ENCODE assay signal across 1 cellular context in genomic region chr9:88775559-88775958, GRCh38.
TF ChIP-seq lines count a peak whose summit lies in the region.

No MANE protein-coding gene starts in this region.

TF ChIP-seq in HepG2, 621 proteins besides CTCF, POLR2A, EP300 and RAD21 (continued from another document):
- TF ChIP-seq AFF4 (CRISPR knock-in tag; IDR thresholded peaks at IDR 0.05) (no peak), ATF7 (IDR thresholded peaks at IDR 0.05) (0 out of 2 replicates have a peak, but pooled peaks have one; percentile 11), ATF7 (CRISPR knock-in tag; IDR thresholded peaks at IDR 0.05) (no peak), SP140L (CRISPR knock-in tag; IDR thresholded peaks at IDR 0.05; ENCODE audit: borderline replicate concordance) (no peak), SP5 (CRISPR knock-in tag; IDR thresholded peaks at IDR 0.05; ENCODE audit: borderline replicate concordance, low read depth) (no peak), ZMYM4 (CRISPR knock-in tag; IDR thresholded peaks at IDR 0.05) (no peak), IKZF4 (CRISPR knock-in tag; IDR thresholded peaks at IDR 0.05; ENCODE audit: borderline replicate concordance, low read depth, not compliant biosample characterization) (no peak), RXRB (CRISPR knock-in tag; IDR thresholded peaks at IDR 0.05; ENCODE audit: borderline replicate concordance) (no peak), CSRNP1 (CRISPR knock-in tag; IDR thresholded peaks at IDR 0.05) (no peak), RBAK (CRISPR knock-in tag; IDR thresholded peaks at IDR 0.05) (no peak), ZNF207 (IDR thresholded peaks at IDR 0.05; ENCODE audit: borderline replicate concordance) (no peak), NFE2L2 (IDR thresholded peaks at IDR 0.05; ENCODE audit: low read length) (peak; percentile 12; the same call in 1 of the 2 replicates)
- TF ChIP-seq, protein P1, sequence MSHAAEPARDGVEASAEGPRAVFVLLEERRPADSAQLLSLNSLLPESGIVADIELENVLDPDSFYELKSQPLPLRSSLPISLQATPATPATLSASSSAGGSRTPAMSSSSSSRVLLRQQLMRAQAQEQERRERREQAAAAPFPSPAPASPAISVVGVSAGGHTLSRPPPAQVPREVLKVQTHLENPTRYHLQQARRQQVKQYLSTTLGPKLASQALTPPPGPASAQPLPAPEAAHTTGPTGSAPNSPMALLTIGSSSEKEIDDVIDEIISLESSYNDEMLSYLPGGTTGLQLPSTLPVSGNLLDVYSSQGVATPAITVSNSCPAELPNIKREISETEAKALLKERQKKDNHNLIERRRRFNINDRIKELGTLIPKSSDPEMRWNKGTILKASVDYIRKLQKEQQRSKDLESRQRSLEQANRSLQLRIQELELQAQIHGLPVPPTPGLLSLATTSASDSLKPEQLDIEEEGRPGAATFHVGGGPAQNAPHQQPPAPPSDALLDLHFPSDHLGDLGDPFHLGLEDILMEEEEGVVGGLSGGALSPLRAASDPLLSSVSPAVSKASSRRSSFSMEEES (CRISPR knock-in tag; IDR thresholded peaks at IDR 0.05): no peak
